Comparison of ENCODE assay signal across 9 cellular contexts in the genomic region with DNA sequence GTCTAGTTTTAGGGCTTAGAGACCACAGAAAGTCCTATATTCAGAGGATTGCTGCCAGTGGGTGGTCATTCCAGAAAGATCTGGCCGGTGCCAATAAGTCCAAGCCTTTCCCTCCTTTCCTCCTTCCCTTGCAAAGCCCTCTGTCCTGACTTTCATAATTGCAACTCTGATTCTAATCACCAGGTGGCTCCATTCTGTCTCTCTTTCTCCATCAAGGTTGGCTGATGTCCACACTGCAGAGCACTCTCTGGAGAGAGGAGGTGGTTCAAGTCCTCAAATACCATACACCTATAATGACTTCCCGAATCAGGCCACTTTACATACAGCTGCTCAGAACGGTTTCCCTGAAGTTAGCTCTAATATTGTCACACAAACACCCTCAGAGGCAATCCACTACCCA. TPM values are rescaled to one million over a fixed set of nuclear protein-coding genes. Genes with fewer than 3 reads are reported as not detected.
A peak's percentile ranks its signal among the peaks of the same experiment; 100 is the strongest.
DNase-seq lines count a peak whose midpoint lies in the region; ATAC-seq and TF ChIP-seq lines count a peak whose summit lies in the region.
"Had no signal": no experiment of that assay in that cellular context is flagged by ENCODE, and none has a peak within 500 bp of the region (broad histone marks: within the 10 kb centered on the region; RNA-seq: fewer than 3 reads in every experiment).

No MANE protein-coding gene starts in this region.

- H3K4me1 Mint-ChIP-seq in stimulated activated naive CD8-positive, alpha-beta T cell treated with anti-CD3 and anti-CD28 coated beads, Interleukin-15, amount 100 ng/mL, for 72 hours: no peaks in the 10 kb centered on the region

- no peaks in the 10 kb centered on the region for H3K9me3 Mint-ChIP-seq in stimulated activated naive CD8-positive, alpha-beta T cell treated with anti-CD3 and anti-CD28 coated beads, Interleukin-15, amount 100 ng/mL, for 72 hours
- H3K9me3 Mint-ChIP-seq: stimulated activated naive CD8-positive, alpha-beta T cell treated with anti-CD3 and anti-CD28 coated beads, Interleukin-15, Interleukin-2, amounts not matched to agents 100 ng/mL and 50 ng/mL, for 24 hours had no signal

- H3K4me3 ChIP-seq in liver (ENCODE audit: low read depth in 1 of 3, low read length in 3 of 3): no peak overlapping the region

- H3K4me1 ChIP-seq in liver (ENCODE audit: control insufficient read depth in 4 of 4, insufficient read depth in 4 of 4, low read length in 3 of 4): no peaks in the 10 kb centered on the region

- no peaks in the 10 kb centered on the region for H3K27me3 Mint-ChIP-seq in stimulated activated naive CD8-positive, alpha-beta T cell treated with anti-CD3 and anti-CD28 coated beads, Interleukin-15, amount 100 ng/mL, for 72 hours
- H3K27me3 Mint-ChIP-seq: stimulated activated naive CD8-positive, alpha-beta T cell treated with anti-CD3 and anti-CD28 coated beads, Interleukin-15, Interleukin-2, amounts not matched to agents 100 ng/mL and 50 ng/mL, for 24 hours had no signal

- peaks cover 0 to 2% (median under 1%) of the 10 kb centered on the region in 4 donors for H3K36me3 ChIP-seq in liver (ENCODE audit: control insufficient read depth in 4 of 4, insufficient read depth in 3 of 4, low read depth in 1 of 4, low read length in 3 of 4)

- H3K27me3 ChIP-seq in liver (ENCODE audit: control insufficient read depth in 4 of 4, insufficient read depth in 4 of 4, low read length in 3 of 4): no peaks in the 10 kb centered on the region

- H3K9ac ChIP-seq in liver (ENCODE audit: low read depth in 1 of 2, low read length in 2 of 2): no peak overlapping the region

- DNase-seq in GM03348 (ENCODE audit: low spot score) (peak; percentile 30), Kasumi-1 (lab: John Stamatoyannopoulos, UW) (peak; percentile 4 to 22)
- no peak for DNase-seq in activated CD8-positive, alpha-beta memory T cell treated with anti-CD3 and anti-CD28 coated beads for 24 hours
- no peak for DNase-seq in stimulated activated naive CD8-positive, alpha-beta T cell treated with anti-CD3 and anti-CD28 coated beads, Interleukin-15, amount 100 ng/mL, for 72 hours

- peak; percentile 20 for TF ChIP-seq CTCF in liver (IDR thresholded peaks at IDR 0.05; ENCODE audit: low read depth, low read length, missing input control)

- H3K4me3 Mint-ChIP-seq in stimulated activated naive CD8-positive, alpha-beta T cell treated with anti-CD3 and anti-CD28 coated beads, Interleukin-15, amount 100 ng/mL, for 72 hours: no peak overlapping the region
- H3K4me3 Mint-ChIP-seq: stimulated activated naive CD8-positive, alpha-beta T cell treated with anti-CD3 and anti-CD28 coated beads, Interleukin-15, Interleukin-2, amounts not matched to agents 100 ng/mL and 50 ng/mL, for 24 hours had no signal

- 85% methylated on average over 3 of the region's 3 CpGs for WGBS in liver

- H3K9me3 ChIP-seq in liver (ENCODE audit: control insufficient read depth in 4 of 4, low read length in 3 of 4): no peaks in the 10 kb centered on the region

- peak; percentile 16 to 72 for TF ChIP-seq RAD21 in liver (IDR thresholded peaks at IDR 0.05)

- no peak overlapping the region for H3K27ac Mint-ChIP-seq in stimulated activated naive CD8-positive, alpha-beta T cell treated with anti-CD3 and anti-CD28 coated beads, Interleukin-15, amount 100 ng/mL, for 72 hours
- H3K27ac Mint-ChIP-seq: stimulated activated naive CD8-positive, alpha-beta T cell treated with anti-CD3 and anti-CD28 coated beads, Interleukin-15, Interleukin-2, amounts not matched to agents 100 ng/mL and 50 ng/mL, for 24 hours had no signal

- no peak overlapping the region for H3K27ac ChIP-seq in liver (ENCODE audit: low read depth in 1 of 2, low read length in 2 of 2)

- ATAC-seq in SK-N-SH treated with all-trans-retinoic acid at 6 μM for 48 hours: peak; percentile 90
- ATAC-seq in HG03045 (IDR thresholded peaks at IDR 0.05; ENCODE audit: unreplicated experiment): no peak
- no peak for ATAC-seq in stimulated activated naive CD8-positive, alpha-beta T cell treated with anti-CD3 and anti-CD28 coated beads, Interleukin-15, amount 100 ng/mL, for 72 hours
- ATAC-seq in GM19035 (IDR thresholded peaks at IDR 0.05; ENCODE audit: unreplicated experiment): no peak

TF ChIP-seq in SK-N-SH treated with all-trans-retinoic acid at 6 μM for 48 hours, 23 proteins besides CTCF, POLR2A, EP300 and RAD21:
- TF ChIP-seq TOX (CRISPR knock-in tag; IDR thresholded peaks at IDR 0.05; ENCODE audit: borderline replicate concordance) (no peak), GLIS3 (CRISPR knock-in tag; IDR thresholded peaks at IDR 0.05) (no peak), ARNTL (CRISPR knock-in tag; IDR thresholded peaks at IDR 0.05; ENCODE audit: borderline replicate concordance, low read depth) (no peak), CSDC2 (CRISPR knock-in tag; IDR thresholded peaks at IDR 0.05) (no peak), ZNF8 (CRISPR knock-in tag; IDR thresholded peaks at IDR 0.05) (no peak), ISL1 (CRISPR knock-in tag; IDR thresholded peaks at IDR 0.05) (no peak)

TF ChIP-seq in liver, 16 proteins besides CTCF, POLR2A, EP300 and RAD21:
- TF ChIP-seq, protein P1, sequence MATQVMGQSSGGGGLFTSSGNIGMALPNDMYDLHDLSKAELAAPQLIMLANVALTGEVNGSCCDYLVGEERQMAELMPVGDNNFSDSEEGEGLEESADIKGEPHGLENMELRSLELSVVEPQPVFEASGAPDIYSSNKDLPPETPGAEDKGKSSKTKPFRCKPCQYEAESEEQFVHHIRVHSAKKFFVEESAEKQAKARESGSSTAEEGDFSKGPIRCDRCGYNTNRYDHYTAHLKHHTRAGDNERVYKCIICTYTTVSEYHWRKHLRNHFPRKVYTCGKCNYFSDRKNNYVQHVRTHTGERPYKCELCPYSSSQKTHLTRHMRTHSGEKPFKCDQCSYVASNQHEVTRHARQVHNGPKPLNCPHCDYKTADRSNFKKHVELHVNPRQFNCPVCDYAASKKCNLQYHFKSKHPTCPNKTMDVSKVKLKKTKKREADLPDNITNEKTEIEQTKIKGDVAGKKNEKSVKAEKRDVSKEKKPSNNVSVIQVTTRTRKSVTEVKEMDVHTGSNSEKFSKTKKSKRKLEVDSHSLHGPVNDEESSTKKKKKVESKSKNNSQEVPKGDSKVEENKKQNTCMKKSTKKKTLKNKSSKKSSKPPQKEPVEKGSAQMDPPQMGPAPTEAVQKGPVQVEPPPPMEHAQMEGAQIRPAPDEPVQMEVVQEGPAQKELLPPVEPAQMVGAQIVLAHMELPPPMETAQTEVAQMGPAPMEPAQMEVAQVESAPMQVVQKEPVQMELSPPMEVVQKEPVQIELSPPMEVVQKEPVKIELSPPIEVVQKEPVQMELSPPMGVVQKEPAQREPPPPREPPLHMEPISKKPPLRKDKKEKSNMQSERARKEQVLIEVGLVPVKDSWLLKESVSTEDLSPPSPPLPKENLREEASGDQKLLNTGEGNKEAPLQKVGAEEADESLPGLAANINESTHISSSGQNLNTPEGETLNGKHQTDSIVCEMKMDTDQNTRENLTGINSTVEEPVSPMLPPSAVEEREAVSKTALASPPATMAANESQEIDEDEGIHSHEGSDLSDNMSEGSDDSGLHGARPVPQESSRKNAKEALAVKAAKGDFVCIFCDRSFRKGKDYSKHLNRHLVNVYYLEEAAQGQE (IDR thresholded peaks at IDR 0.05): no peak
- TF ChIP-seq FOXA2 (IDR thresholded peaks at IDR 0.05) (no peak), NR2F2 (IDR thresholded peaks at IDR 0.05) (no peak), SP1 (IDR thresholded peaks at IDR 0.05) (no peak), YY1 (IDR thresholded peaks at IDR 0.05) (no peak), TAF1 (conservative IDR thresholded peaks at IDR 0.05) (no peak)
- TF ChIP-seq, protein P2, sequence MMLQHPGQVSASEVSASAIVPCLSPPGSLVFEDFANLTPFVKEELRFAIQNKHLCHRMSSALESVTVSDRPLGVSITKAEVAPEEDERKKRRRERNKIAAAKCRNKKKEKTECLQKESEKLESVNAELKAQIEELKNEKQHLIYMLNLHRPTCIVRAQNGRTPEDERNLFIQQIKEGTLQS (IDR thresholded peaks at IDR 0.05): no peak
- TF ChIP-seq, protein P3, sequence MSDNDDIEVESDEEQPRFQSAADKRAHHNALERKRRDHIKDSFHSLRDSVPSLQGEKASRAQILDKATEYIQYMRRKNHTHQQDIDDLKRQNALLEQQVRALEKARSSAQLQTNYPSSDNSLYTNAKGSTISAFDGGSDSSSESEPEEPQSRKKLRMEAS (IDR thresholded peaks at IDR 0.05): no peak

RNA-seq across cellular contexts. Expression of a gene that starts 22.4 kb away (rescaled TPM):
- total RNA-seq in liver: 1 to 10 TPM; 2.1 to 4.6 TPM
- polyA plus RNA-seq in liver: 1 to 10 TPM; 1.4 to 1.9 TPM

RNA-seq across cellular contexts. Expression of a gene that starts 54.9 kb away (rescaled TPM):
- total RNA-seq in liver: 10 to 100 TPM; 31.5 to 36.2 TPM
- 10 to 100 TPM; 33.3 to 36.9 TPM for polyA plus RNA-seq in liver

RNA-seq across cellular contexts. Expression of a gene that starts 55.2 kb away (rescaled TPM):
- total RNA-seq in liver: 10 to 100 TPM; 11.8 to 16.3 TPM
- polyA plus RNA-seq in liver: 10 to 100 TPM in 1 of 2 donors, 1 to 10 TPM in 1; 9.5 to 14.5 TPM

Comparison
In these comparisons a context has a peak if more than half of its experiments do, and no peak if none do; other contexts are left out.
1. DNase-seq: peak in GM03348 (single experiment) and Kasumi-1 (2 of 2); none in activated CD8-positive, alpha-beta memory T cell treated with anti-CD3 and anti-CD28 coated beads for 24 hours (single experiment) and stimulated activated naive CD8-positive, alpha-beta T cell treated with anti-CD3 and anti-CD28 coated beads, Interleukin-15, amount 100 ng/mL, for 72 hours (0 of 2).